In genomic region chr10:49365275-49365674, GRCh38 we compare ENCODE assay signal across 24 cellular contexts. TPM values are rescaled to one million over a fixed set of nuclear protein-coding genes. Genes with fewer than 3 reads are reported as not detected.
DNase-seq lines count a peak whose midpoint lies in the region; ATAC-seq and TF ChIP-seq lines count a peak whose summit lies in the region.
"Had no signal": no experiment of that assay in that cellular context is flagged by ENCODE, and none has a peak within 500 bp of the region (broad histone marks: within the 10 kb centered on the region; RNA-seq: fewer than 3 reads in every experiment).

No MANE protein-coding gene starts in this region.

- H3K9ac ChIP-seq in BLaER1: no peak overlapping the region
- H3K9ac ChIP-seq: GM23248 had no signal

- H3K27ac ChIP-seq in BLaER1: no peak overlapping the region; the same call in 1 of the 2 replicates
- H3K27ac ChIP-seq: GM23248, PC-9 had no signal

- no peaks in the 10 kb centered on the region for H3K27me3 ChIP-seq in BLaER1

- H3K9me3 Mint-ChIP-seq in dendritic cell treated with granulocyte-macrophage colony-stimulating factor and Interleukin-4, amounts not matched to agents 40 ng/mL and 50 ng/mL, for 4 days: no peaks in the 10 kb centered on the region
- no peaks in the 10 kb centered on the region for H3K9me3 Mint-ChIP-seq in type B pancreatic cell
- no peaks in the 10 kb centered on the region for H3K9me3 Mint-ChIP-seq in endothelial cell (ENCODE audit: unreplicated experiment)
- H3K9me3 Mint-ChIP-seq: H9, HFFc6 had no signal

- H3K4me1 Mint-ChIP-seq in dendritic cell treated with granulocyte-macrophage colony-stimulating factor and Interleukin-4, amounts not matched to agents 40 ng/mL and 50 ng/mL, for 4 days (ENCODE audit: low read depth): peaks cover 68% of the 10 kb centered on the region
- H3K4me1 Mint-ChIP-seq in type B pancreatic cell (ENCODE audit: unreplicated experiment) (no peaks in the 10 kb centered on the region), endothelial cell (ENCODE audit: unreplicated experiment) (no peaks in the 10 kb centered on the region)

- no peak overlapping the region for H3K4me3 Mint-ChIP-seq in dendritic cell treated with granulocyte-macrophage colony-stimulating factor and Interleukin-4, amounts not matched to agents 40 ng/mL and 50 ng/mL, for 4 days
- no peak overlapping the region for H3K4me3 Mint-ChIP-seq in type B pancreatic cell
- H3K4me3 Mint-ChIP-seq in endothelial cell (ENCODE audit: unreplicated experiment): no peak overlapping the region
- H3K4me3 Mint-ChIP-seq: CD14-positive monocyte, H9, HFFc6 had no signal

- no peaks in the 10 kb centered on the region for H3K36me3 ChIP-seq in BLaER1

- H3K4me1 ChIP-seq in BLaER1: peaks cover 50% of the 10 kb centered on the region

- H3K27ac Mint-ChIP-seq in dendritic cell treated with granulocyte-macrophage colony-stimulating factor and Interleukin-4, amounts not matched to agents 40 ng/mL and 50 ng/mL, for 4 days: peak overlapping the region; percentile 32
- no peak overlapping the region for H3K27ac Mint-ChIP-seq in type B pancreatic cell
- H3K27ac Mint-ChIP-seq in endothelial cell (ENCODE audit: unreplicated experiment): no peak overlapping the region
- H3K27ac Mint-ChIP-seq: CD14-positive monocyte, HFFc6 had no signal

- DNase-seq in mesenteric fat pad (ENCODE audit: low spot score) (peak; percentile 51), type B pancreatic cell (ENCODE audit: extremely low spot score, unreplicated experiment) (peak; percentile 45), endothelial cell (ENCODE audit: low spot score) (no peak)
- DNase-seq: AML-193, EL, GF-D8, GM23248, H9, HFFc6, KG1, NCI-H1092, NCI-H1436 treated with DMSO at 0.1 percent for 48 hours, NCI-H1930, NCI-H69, PC-9, RPMI8226, SHP77 had no signal

- peak overlapping the region; percentile 61 for H3K4me2 ChIP-seq in BLaER1
- H3K4me2 ChIP-seq: PC-9 had no signal

- ATAC-seq in GM19023 (IDR thresholded peaks at IDR 0.05; ENCODE audit: unreplicated experiment) (no peak), HG03196 (IDR thresholded peaks at IDR 0.05; ENCODE audit: unreplicated experiment) (no peak)

- H3K4me3 ChIP-seq in BLaER1: no peak overlapping the region
- H3K4me3 ChIP-seq: GM23248, PC-9 had no signal

- H4K20me1 ChIP-seq in BLaER1: no peaks in the 10 kb centered on the region

- peaks cover 25% of the 10 kb centered on the region for H3K27me3 Mint-ChIP-seq in dendritic cell treated with granulocyte-macrophage colony-stimulating factor and Interleukin-4, amounts not matched to agents 40 ng/mL and 50 ng/mL, for 4 days
- H3K27me3 Mint-ChIP-seq in type B pancreatic cell: peaks cover 29% of the 10 kb centered on the region
- peaks cover 4% of the 10 kb centered on the region for H3K27me3 Mint-ChIP-seq in endothelial cell (ENCODE audit: unreplicated experiment)

- no peaks in the 10 kb centered on the region for H3K36me3 Mint-ChIP-seq in dendritic cell treated with granulocyte-macrophage colony-stimulating factor and Interleukin-4, amounts not matched to agents 40 ng/mL and 50 ng/mL, for 4 days (ENCODE audit: low read depth)
- no peaks in the 10 kb centered on the region for H3K36me3 Mint-ChIP-seq in type B pancreatic cell
- no peaks in the 10 kb centered on the region for H3K36me3 Mint-ChIP-seq in endothelial cell (ENCODE audit: low read depth, unreplicated experiment)

- intact Hi-C loops in dendritic cell treated with granulocyte-macrophage colony-stimulating factor and Interleukin-4, amounts not matched to agents 40 ng/mL and 50 ng/mL, for 4 days (cut with micrococcal nuclease): no loop called here

- H3K9me3 ChIP-seq in BLaER1: no peaks in the 10 kb centered on the region

- TF ChIP-seq CTCF in type B pancreatic cell (conservative IDR thresholded peaks at IDR 0.05) (no peak), endothelial cell (IDR thresholded peaks at IDR 0.05; ENCODE audit: unreplicated experiment) (no peak)

RNA-seq across cellular contexts. Expression of gene DRGX, which starts 30.6 kb away (rescaled TPM):
- total RNA-seq in mesenteric fat pad: not detected
- total RNA-seq in type B pancreatic cell (ENCODE audit: low replicate concordance): 0.21 and 0.22 TPM in 2 replicates
- total RNA-seq in endothelial cell (ENCODE audit: unreplicated experiment): not detected
- total RNA-seq: A172, GM23248, H9, NCI-H460, PC-9 had no signal
